20 cellular contexts compared by ENCODE assay signal in genomic region chr5:112407666-112408065, GRCh38. TPM values are rescaled to one million over a fixed set of nuclear protein-coding genes. Genes with fewer than 3 reads are reported as not detected.
DNase-seq lines count a peak whose midpoint lies in the region; ATAC-seq and TF ChIP-seq lines count a peak whose summit lies in the region.
"Had no signal": no experiment of that assay in that cellular context is flagged by ENCODE, and none has a peak within 500 bp of the region (broad histone marks: within the 10 kb centered on the region; RNA-seq: fewer than 3 reads in every experiment).

No MANE protein-coding gene starts in this region.

- H3K9me3 Mint-ChIP-seq in immature natural killer cell, result peaks cover 0 to 2% (median 0%) of the 10 kb centered on the region in 6 donors
- H3K9me3 Mint-ChIP-seq: GM23338 had no signal

- H3K4me1 ChIP-seq in left ventricle myocardium inferior (peaks cover 42% of the 10 kb centered on the region), left lung (peaks cover 4 to 24% of the 10 kb centered on the region in 2 donors), thyroid gland (peaks cover 51 to 56% of the 10 kb centered on the region in 2 donors), Peyer's patch (no peaks in the 10 kb centered on the region), mucosa of descending colon (ENCODE audit: low read depth) (no peaks in the 10 kb centered on the region)

- no peaks in the 10 kb centered on the region for H3K9me3 ChIP-seq in left ventricle myocardium inferior (replicated peaks)
- H3K9me3 ChIP-seq in left lung, result no peaks in the 10 kb centered on the region
- H3K9me3 ChIP-seq in thyroid gland, result no peaks in the 10 kb centered on the region
- H3K9me3 ChIP-seq in Peyer's patch, result no peaks in the 10 kb centered on the region
- no peaks in the 10 kb centered on the region for H3K9me3 ChIP-seq in mucosa of descending colon
- H3K9me3 ChIP-seq: BLaER1 had no signal

- peaks cover 0 to 10% (median 0%) of the 10 kb centered on the region in 3 donors for H3K36me3 Mint-ChIP-seq in immature natural killer cell
- H3K36me3 Mint-ChIP-seq: CD14-positive monocyte; CD4-positive, alpha-beta memory T cell had no signal

- peaks cover 7 to 21% of the 10 kb centered on the region in 2 donors for H3K4me1 Mint-ChIP-seq in immature natural killer cell
- H3K4me1 Mint-ChIP-seq: CD14-positive monocyte; CD4-positive, alpha-beta memory T cell had no signal

- H3K4me3 Mint-ChIP-seq in immature natural killer cell, result no peak overlapping the region
- H3K4me3 Mint-ChIP-seq: CD14-positive monocyte; CD4-positive, alpha-beta memory T cell; GM23338 had no signal

- H3K27me3 ChIP-seq in left ventricle myocardium inferior (ENCODE audit: low read depth) (no peaks in the 10 kb centered on the region), left lung (no peaks in the 10 kb centered on the region), thyroid gland (no peaks in the 10 kb centered on the region), Peyer's patch (no peaks in the 10 kb centered on the region)
- H3K27me3 ChIP-seq: BLaER1 had no signal

- 23 to 33% methylated on average over 2 of the region's 2 CpGs for WGBS in thyroid gland, 2 donors

- intact Hi-C loops in left ventricle myocardium inferior (cut with micrococcal nuclease), result no loop called here
- intact Hi-C loops in cardiac septum (cut with DNase I), result no loop called here
- intact Hi-C loops in left lung (cut with DNase I), result no loop called here
- intact Hi-C loops in thyroid gland (cut with DNase I), result no loop called here
- intact Hi-C loops in mucosa of descending colon (cut with DNase I, micrococcal nuclease), result no loop called here

- TF ChIP-seq POLR2A in thyroid gland (IDR thresholded peaks at IDR 0.05) (no peak), Peyer's patch (IDR thresholded peaks at IDR 0.05) (no peak)

- ATAC-seq in left lung (peak; percentile 80), mucosa of descending colon (no peak)
- ATAC-seq: GM23338 had no signal

- no peak overlapping the region for H3K4me3 ChIP-seq in left ventricle myocardium inferior
- H3K4me3 ChIP-seq in left lung, result no peak overlapping the region
- no peak overlapping the region for H3K4me3 ChIP-seq in thyroid gland (replicated peaks in 1 of 3)
- no peak overlapping the region for H3K4me3 ChIP-seq in Peyer's patch
- no peak overlapping the region for H3K4me3 ChIP-seq in mucosa of descending colon
- H3K4me3 ChIP-seq: BLaER1, GM23338 had no signal

- DNase-seq in left ventricle myocardium inferior (no peak), cardiac septum (ENCODE audit: low spot score) (no peak), left lung (no peak), thyroid gland (peak in 1 of 2 donors; percentile 46), Peyer's patch (no peak), immature natural killer cell (no peak), mucosa of descending colon (no peak)
- DNase-seq: CD4-positive, alpha-beta memory T cell; DMS153; DMS79; GDM1; HCEC 1CT had no signal

- H3K36me3 ChIP-seq in left ventricle myocardium inferior (no peaks in the 10 kb centered on the region), left lung (no peaks in the 10 kb centered on the region), thyroid gland (no peaks in the 10 kb centered on the region), Peyer's patch (no peaks in the 10 kb centered on the region), mucosa of descending colon (ENCODE audit: low read depth) (no peaks in the 10 kb centered on the region)
- H3K36me3 ChIP-seq: BLaER1 had no signal

- peak overlapping the region in 1 of 6 donors; percentile 20 for H3K27ac Mint-ChIP-seq in immature natural killer cell
- H3K27ac Mint-ChIP-seq: CD14-positive monocyte; CD4-positive, alpha-beta memory T cell; GM23338 had no signal

- no peak for TF ChIP-seq CTCF in left ventricle myocardium inferior (IDR thresholded peaks at IDR 0.05; ENCODE audit: borderline replicate concordance)
- no peak for TF ChIP-seq CTCF in left lung (IDR thresholded peaks at IDR 0.05)
- TF ChIP-seq CTCF in thyroid gland (IDR thresholded peaks at IDR 0.05), result no peak
- TF ChIP-seq CTCF in Peyer's patch (IDR thresholded peaks at IDR 0.05), result no peak
- TF ChIP-seq CTCF in mucosa of descending colon (IDR thresholded peaks at IDR 0.05), result no peak

- peaks cover 0 to 2% (median 2%) of the 10 kb centered on the region in 3 donors for H3K27me3 Mint-ChIP-seq in immature natural killer cell (ENCODE audit: low read depth in 3 of 3)

- H3K27ac ChIP-seq in left ventricle myocardium inferior (replicated peaks) (peak overlapping the region; percentile 41), left lung (peak overlapping the region; percentile 34 to 48), thyroid gland (peak overlapping the region; percentile 38 to 91 (median 71)), Peyer's patch (no peak overlapping the region)
- H3K27ac ChIP-seq: 22Rv1, BLaER1, HL-60 had no signal

RNA-seq across cellular contexts. Expression of gene EPB41L4A, which starts 11.4 kb away (rescaled TPM):
- total RNA-seq in left ventricle myocardium inferior (17.8 TPM), cardiac septum (18.0 TPM), left lung (10 to 100 TPM; 21.3 to 31.3 TPM), thyroid gland (10 to 100 TPM; 31.9 to 44.2 (median 37.5) TPM), Peyer's patch (10 to 100 TPM in 1 of 4 donors, 1 to 10 TPM in 3; 3.3 to 28.9 (median 9.0) TPM), mucosa of descending colon (10 to 100 TPM; 11.8 to 18.2 (median 13.2) TPM)
- 10 to 100 TPM in 1 of 3 donors, 1 to 10 TPM in 2; 2.4 to 11.7 (median 6.0) TPM for polyA plus RNA-seq in immature natural killer cell
- total RNA-seq: A673, HT1080 had no signal
- polyA plus RNA-seq: AG04450 had no signal

Comparison
In these comparisons a context has a peak if more than half of its experiments do, and no peak if none do; other contexts are left out.
1. H3K27ac ChIP-seq: peak in left ventricle myocardium inferior (single experiment), left lung (2 of 2) and thyroid gland (3 of 3); none in Peyer's patch (0 of 4).